In genomic region chr1:166283600-166283999, GRCh38 we compare ENCODE assay signal across 27 cellular contexts.
"Had no signal": no experiment of that assay in that cellular context is flagged by ENCODE, and none has a peak within 500 bp of the region (broad histone marks: within the 10 kb centered on the region; RNA-seq: fewer than 3 reads in every experiment).

No MANE protein-coding gene starts in this region.

- FAIRE-seq: astrocyte, bronchial epithelial cell, frontal cortex had no signal

- H3K27ac ChIP-seq: brain microvascular endothelial cell, coronary artery, dorsolateral prefrontal cortex, VCaP had no signal

- H3K27me3 ChIP-seq: brain microvascular endothelial cell had no signal

- H3K36me3 ChIP-seq: brain microvascular endothelial cell had no signal

- H3K4me3 ChIP-seq: coronary artery, dorsolateral prefrontal cortex had no signal

- DNase-seq: activated CD4-positive, alpha-beta memory T cell treated with anti-CD3 and anti-CD28 coated beads, Interleukin-2, amount 10 ng/mL, durations not matched to agents 7 days and 5 days; activated CD4-positive, alpha-beta T cell treated with anti-CD3 and anti-CD28 coated beads for 1 hour; activated CD4-positive, alpha-beta T cell treated with anti-CD3 and anti-CD28 coated beads for 4 hours; activated CD4-positive, alpha-beta T cell treated with anti-CD3 and anti-CD28 coated beads, Interleukin-2, amount 10 ng/mL, durations not matched to agents 7 days and 5 days; activated CD4-positive, alpha-beta T cell treated with anti-CD3 and anti-CD28 coated beads, Interleukin-2, amount 50 U/mL, for 4 hours; activated effector memory CD4-positive, alpha-beta T cell treated with Interleukin-2 at 50 U/mL for 16 hours; activated gamma-delta T cell treated with Interleukin-2 at 50 U/mL for 16 hours; activated naive CD4-positive, alpha-beta T cell treated with anti-CD3 and anti-CD28 coated beads, Interleukin-2, amount 50 U/mL, for 16 hours; activated naive CD4-positive, alpha-beta T cell treated with Interleukin-2 at 50 U/mL for 16 hours; activated T-cell treated with anti-CD3 and anti-CD28 coated beads, Interleukin-2, amount 50 U/mL, for 4 hours; amniotic stem cell; anterior cingulate cortex; brain microvascular endothelial cell; dorsolateral prefrontal cortex; effector memory CD4-positive, alpha-beta T cell; endodermal cell; foreskin fibroblast; head of caudate nucleus; T-helper 2 cell had no signal

- ATAC-seq: activated T-cell treated with anti-CD3 and anti-CD28 coated beads, Interleukin-2, amount 50 U/mL, for 4 hours; activated T-helper 17 cell treated with anti-CD3 and anti-CD28 coated beads, Interleukin-2, amount 50 U/mL, for 72 hours; esophagus mucosa; WTC11 had no signal
